Comparison of ENCODE assay signal across 8 cellular contexts in genomic region chr14:23300687-23301223, GRCh38. TPM values are rescaled to one million over a fixed set of nuclear protein-coding genes. Genes with fewer than 3 reads are reported as not detected.
DNase-seq lines count a peak whose midpoint lies in the region; ATAC-seq and TF ChIP-seq lines count a peak whose summit lies in the region.

No MANE protein-coding gene starts in this region.

- ATAC-seq in activated naive CD8-positive, alpha-beta T cell treated with anti-CD3 and anti-CD28 coated beads, Interleukin-2, amount 50 U/mL, for 24 hours: no peak
- no peak for ATAC-seq in HG03432 (IDR thresholded peaks at IDR 0.05; ENCODE audit: unreplicated experiment)
- no peak for ATAC-seq in GM18517 (IDR thresholded peaks at IDR 0.05; ENCODE audit: unreplicated experiment)

- peak overlapping the region; percentile 91 for H3K27ac Mint-ChIP-seq in activated naive CD8-positive, alpha-beta T cell treated with anti-CD3 and anti-CD28 coated beads, Interleukin-2, amount 50 U/mL, for 24 hours

- H3K4me3 Mint-ChIP-seq in activated naive CD8-positive, alpha-beta T cell treated with anti-CD3 and anti-CD28 coated beads, Interleukin-2, amount 50 U/mL, for 24 hours: peak overlapping the region; percentile 88

- H3K27ac ChIP-seq in right atrium auricular region (peak overlapping the region; percentile 96 to 99), rectal smooth muscle tissue (ENCODE audit: low read depth, low read length) (peak overlapping the region; percentile 97)

- H3K9me3 ChIP-seq in right atrium auricular region: no peaks in the 10 kb centered on the region

- DNase-seq in DMS79 (lab: John Stamatoyannopoulos, UW) (peak; percentile 38), LHCN-M2 (ENCODE audit: low read depth) (peak; percentile 10), right atrium auricular region (ENCODE audit: low spot score) (peak; percentile 83), NAMALWA (ENCODE audit: low spot score) (no peak)
- peak; percentile 34 for DNase-seq in activated naive CD8-positive, alpha-beta T cell treated with anti-CD3 and anti-CD28 coated beads, Interleukin-2, amount 50 U/mL, for 24 hours

- peaks cover 0 to 38% of the 10 kb centered on the region in 2 donors for H3K4me1 ChIP-seq in right atrium auricular region
- H3K4me1 ChIP-seq in rectal smooth muscle tissue (ENCODE audit: control insufficient read depth, insufficient read depth, low read length): peaks cover 10% of the 10 kb centered on the region

- peaks cover 23% of the 10 kb centered on the region for H3K4me1 Mint-ChIP-seq in activated naive CD8-positive, alpha-beta T cell treated with anti-CD3 and anti-CD28 coated beads, Interleukin-2, amount 50 U/mL, for 24 hours

- H3K36me3 Mint-ChIP-seq in activated naive CD8-positive, alpha-beta T cell treated with anti-CD3 and anti-CD28 coated beads, Interleukin-2, amount 50 U/mL, for 24 hours (ENCODE audit: low read depth): peaks cover 7% of the 10 kb centered on the region

- no peaks in the 10 kb centered on the region for H3K9me3 Mint-ChIP-seq in activated naive CD8-positive, alpha-beta T cell treated with anti-CD3 and anti-CD28 coated beads, Interleukin-2, amount 50 U/mL, for 24 hours

- H3K27me3 ChIP-seq in right atrium auricular region (no peaks in the 10 kb centered on the region), rectal smooth muscle tissue (ENCODE audit: control insufficient read depth, insufficient read depth, low read length) (no peaks in the 10 kb centered on the region)

- peak overlapping the region; percentile 89 for H3K9ac ChIP-seq in rectal smooth muscle tissue (ENCODE audit: low read length)

- peaks cover 6% of the 10 kb centered on the region for H3K27me3 Mint-ChIP-seq in activated naive CD8-positive, alpha-beta T cell treated with anti-CD3 and anti-CD28 coated beads, Interleukin-2, amount 50 U/mL, for 24 hours

- H3K4me3 ChIP-seq in right atrium auricular region: peak overlapping the region; percentile 46 to 82
- peak overlapping the region; percentile 97 for H3K4me3 ChIP-seq in rectal smooth muscle tissue (ENCODE audit: low read length)

- no peak for TF ChIP-seq CTCF in right atrium auricular region (IDR thresholded peaks at IDR 0.05)

- H3K36me3 ChIP-seq in right atrium auricular region (no peaks in the 10 kb centered on the region), rectal smooth muscle tissue (ENCODE audit: control insufficient read depth, insufficient read depth, low read length) (peaks cover 8% of the 10 kb centered on the region)

RNA-seq across cellular contexts. Expression of gene PPP1R3E, which starts 1.9 kb away (rescaled TPM):
- total RNA-seq in LHCN-M2 (2014; rRNA removed): 2.9 and 5.0 TPM in 2 replicates
- 3.2 TPM for polyA plus RNA-seq in LHCN-M2 (2012)
- 1 to 10 TPM; 2.7 to 3.9 TPM for total RNA-seq in right atrium auricular region

RNA-seq across cellular contexts. Expression of gene BCL2L2, which starts 5.9 kb away (rescaled TPM):
- total RNA-seq in LHCN-M2 (2014; rRNA removed) (17.3 and 20.4 TPM in 2 replicates), right atrium auricular region (10 to 100 TPM; 26.8 to 36.3 TPM)
- polyA plus RNA-seq in LHCN-M2 (2012): 25.3 TPM

RNA-seq across cellular contexts. Expression of gene HOMEZ, which starts 14.8 kb away (rescaled TPM):
- total RNA-seq in LHCN-M2 (2014; rRNA removed) (5.7 and 7.1 TPM in 2 replicates), right atrium auricular region (10 to 100 TPM in 1 of 2 donors, 1 to 10 TPM in 1; 8.5 to 10.1 TPM)
- polyA plus RNA-seq in LHCN-M2 (2012): 6.1 TPM

RNA-seq across cellular contexts. Expression of gene PABPN1, which starts 20.5 kb away (rescaled TPM):
- total RNA-seq in LHCN-M2 (2014; rRNA removed): 86.7 and 92.7 TPM in 2 replicates
- 118 TPM for polyA plus RNA-seq in LHCN-M2 (2012)
- 10 to 100 TPM; 26.0 to 36.1 TPM for total RNA-seq in right atrium auricular region

RNA-seq across cellular contexts. Expression of gene SLC22A17, which starts 51.9 kb away (rescaled TPM):
- total RNA-seq in LHCN-M2 (2014; rRNA removed) (13.5 and 16.0 TPM in 2 replicates), right atrium auricular region (10 to 100 TPM; 29.4 to 47.0 TPM)
- polyA plus RNA-seq in LHCN-M2 (2012): 9.1 TPM
